ENCODE assay signal across 22 cellular contexts in the genomic region with DNA sequence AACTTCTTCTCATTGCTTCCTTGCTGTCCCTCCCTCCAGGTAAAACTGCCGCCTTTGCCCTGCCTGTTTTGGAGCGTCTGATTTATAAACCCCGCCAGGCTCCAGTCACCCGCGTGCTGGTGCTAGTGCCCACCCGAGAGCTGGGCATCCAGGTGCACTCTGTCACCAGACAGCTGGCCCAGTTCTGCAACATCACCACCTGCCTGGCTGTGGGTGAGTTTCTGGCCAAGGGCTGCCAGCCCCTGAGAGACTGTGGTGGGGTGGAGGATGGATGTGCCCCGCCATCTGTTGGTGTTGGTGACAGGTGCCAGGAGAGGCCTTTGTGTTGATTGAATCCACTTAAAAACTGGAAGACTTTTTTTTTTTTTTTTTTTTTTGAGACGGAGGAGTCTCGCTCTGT. TPM values are rescaled to one million over a fixed set of nuclear protein-coding genes. Genes with fewer than 3 reads are reported as not detected.
A peak's percentile ranks its signal among the peaks of the same experiment; 100 is the strongest.
DNase-seq lines count a peak whose midpoint lies in the region; TF ChIP-seq lines count a peak whose summit lies in the region.
"Had no signal": no experiment of that assay in that cellular context is flagged by ENCODE, and none has a peak within 500 bp of the region (broad histone marks: within the 10 kb centered on the region; RNA-seq: fewer than 3 reads in every experiment).

No MANE protein-coding gene starts in this region.

- H3K4me3 ChIP-seq in BLaER1 treated with 17β-estradiol and CSF1 and Interleukin-3, amounts not matched to agents 10 nM and 100 nM, result no peak overlapping the region
- no peak overlapping the region for H3K4me3 ChIP-seq in SJCRH30
- no peak overlapping the region for H3K4me3 ChIP-seq in tibial nerve
- H3K4me3 ChIP-seq: cardiac muscle cell, left lung, PC-9, SK-N-MC had no signal

- peaks cover 81 to 98% (median 92%) of the 10 kb centered on the region in 11 experiments for H3K36me3 ChIP-seq in BLaER1 treated with 17β-estradiol and CSF1 and Interleukin-3, amounts not matched to agents 10 nM and 100 nM
- H3K36me3 ChIP-seq in SJCRH30 (peaks cover 66% of the 10 kb centered on the region), tibial nerve (peaks cover 5 to 95% (median 27%) of the 10 kb centered on the region in 3 donors)

- peaks cover 0 to 46% (median 16%) of the 10 kb centered on the region in 11 experiments; a peak in 11 of 22 replicates for H4K20me1 ChIP-seq in BLaER1 treated with 17β-estradiol and CSF1 and Interleukin-3, amounts not matched to agents 10 nM and 100 nM

- no peak for TF ChIP-seq EP300 in tibial nerve (IDR thresholded peaks at IDR 0.05)

- H3K4me1 ChIP-seq in BLaER1 treated with 17β-estradiol and CSF1 and Interleukin-3, amounts not matched to agents 10 nM and 100 nM, result peaks cover 21 to 37% (median 31%) of the 10 kb centered on the region in 10 experiments
- peaks cover 40% of the 10 kb centered on the region for H3K4me1 ChIP-seq in SJCRH30
- H3K4me1 ChIP-seq in tibial nerve, result no peaks in the 10 kb centered on the region

- TF ChIP-seq POLR2A in tibial nerve (IDR thresholded peaks at IDR 0.05), result no peak

- H3K27ac ChIP-seq in BLaER1 treated with 17β-estradiol and CSF1 and Interleukin-3, amounts not matched to agents 10 nM and 100 nM, result peak overlapping the region in 7 of 11 experiments; percentile 5 to 44 (median 41); a peak in 7 of 22 replicates
- H3K27ac ChIP-seq in SJCRH30 (peak overlapping the region; percentile 94), tibial nerve (no peak overlapping the region), RWPE1 (no peak overlapping the region)
- H3K27ac ChIP-seq: cardiac muscle cell, epithelial cell of prostate, left lung, PC-9, SK-N-MC, VCaP had no signal

- no peaks in the 10 kb centered on the region for H3K27me3 ChIP-seq in BLaER1 treated with 17β-estradiol and CSF1 and Interleukin-3, amounts not matched to agents 10 nM and 100 nM
- H3K27me3 ChIP-seq in SJCRH30 (no peaks in the 10 kb centered on the region), tibial nerve (no peaks in the 10 kb centered on the region)
- H3K27me3 ChIP-seq: cardiac muscle cell, left lung had no signal

- peak overlapping the region in 1 of 11 experiments; percentile 19; a peak in 1 of 22 replicates for H3K4me2 ChIP-seq in BLaER1 treated with 17β-estradiol and CSF1 and Interleukin-3, amounts not matched to agents 10 nM and 100 nM
- H3K4me2 ChIP-seq: PC-9 had no signal

- WGBS in tibial nerve, 2 donors, result 92 to 96% methylated on average over 9 of the region's 9 CpGs

- no peaks in the 10 kb centered on the region for H3K9me3 ChIP-seq in BLaER1 treated with 17β-estradiol and CSF1 and Interleukin-3, amounts not matched to agents 10 nM and 100 nM (replicated peaks in 1 of 11)
- H3K9me3 ChIP-seq in SJCRH30 (replicated peaks) (no peaks in the 10 kb centered on the region), tibial nerve (no peaks in the 10 kb centered on the region)
- H3K9me3 ChIP-seq: left lung had no signal

- CTCF ChIA-PET in RWPE1 (lab: Yijun Ruan, JAX), result interaction anchor here (0.7 kb wide), 1 partner anchor 47 kb away, joined by 3 read pairs; no protein-coding TSS in a partner anchor

- DNase-seq in LHCN-M2 (ENCODE audit: low read depth), result peak; percentile 62
- DNase-seq in NCI-H2171 (lab: John Stamatoyannopoulos, UW), result peak; percentile 97
- DNase-seq in SJCRH30, result peak; percentile 88 to 90
- no peak for DNase-seq in tibial nerve (ENCODE audit: low spot score in 2 of 2)
- no peak for DNase-seq in RWPE1 (ENCODE audit: low spot score)
- no peak for DNase-seq in HuH-7 (ENCODE audit: low spot score)
- no peak for DNase-seq in cortex of kidney (lab: John Stamatoyannopoulos, UW)
- DNase-seq: ACHN; activated CD4-positive, alpha-beta memory T cell treated with anti-CD3 and anti-CD28 coated beads for 36 hours; activated naive CD4-positive, alpha-beta T cell; amygdala; HCEC 1CT; Kasumi-1; left lung; NCI-H1436; PC-9; stimulated activated naive B cell treated with anti-CD40 and anti-IgM and Interleukin-4, amounts not matched to agents 10 μg/mL and 1 μg/mL and 100 μg/mL, for 72 hours had no signal

- POLR2A ChIA-PET in RWPE1 (lab: Yijun Ruan, JAX; ENCODE audit: low non-redundant PET), result interaction anchor here (0.7 kb wide), 1 partner anchor 49 kb away, joined by 3 read pairs; the partner anchor contains the start of gene ZNFX1

- no peak for TF ChIP-seq CTCF in tibial nerve (IDR thresholded peaks at IDR 0.05)
- no peak for TF ChIP-seq CTCF in RWPE1 (conservative IDR thresholded peaks at IDR 0.05; ENCODE audit: low read depth)

- peak overlapping the region in 3 of 11 experiments; percentile 11 to 36 (median 20); a peak in 3 of 22 replicates for H3K9ac ChIP-seq in BLaER1 treated with 17β-estradiol and CSF1 and Interleukin-3, amounts not matched to agents 10 nM and 100 nM

RNA-seq across cellular contexts. Expression of gene DDX27, which starts 9.5 kb away (rescaled TPM):
- 40.0 and 43.9 TPM in 2 replicates for total RNA-seq in LHCN-M2 (2014; rRNA removed)
- polyA plus RNA-seq in LHCN-M2 (2012), result 30.0 TPM
- 103 and 114 TPM in 2 replicates for total RNA-seq in SJCRH30 (2014; rRNA removed; shearing (Covaris generic))
- total RNA-seq in tibial nerve, result 10 to 100 TPM; 24.5 to 33.4 (median 28.3) TPM

RNA-seq across cellular contexts. Expression of gene STAU1, which starts 40.5 kb away (rescaled TPM):
- total RNA-seq in LHCN-M2 (2014; rRNA removed) (58.3 and 64.8 TPM in 2 replicates), tibial nerve (10 to 100 TPM; 64.2 to 79.8 (median 70.9) TPM)
- polyA plus RNA-seq in LHCN-M2 (2012), result 48.2 TPM
- total RNA-seq in SJCRH30 (2014; rRNA removed; shearing (Covaris generic)), result 133 and 135 TPM in 2 replicates

RNA-seq across cellular contexts. Expression of gene ZNFX1, which starts 49.2 kb away (rescaled TPM):
- total RNA-seq in LHCN-M2 (2014; rRNA removed) (42.9 and 55.8 TPM in 2 replicates), tibial nerve (10 to 100 TPM; 35.0 to 45.2 (median 39.1) TPM)
- polyA plus RNA-seq in LHCN-M2 (2012), result 29.5 TPM
- 23.8 and 25.5 TPM in 2 replicates for total RNA-seq in SJCRH30 (2014; rRNA removed; shearing (Covaris generic))

Comparison
In these comparisons a context has a peak if more than half of its experiments do, and no peak if none do; other contexts are left out.
1. H3K27ac ChIP-seq: peak in BLaER1 treated with 17β-estradiol and CSF1 and Interleukin-3, amounts not matched to agents 10 nM and 100 nM (7 of 11) and SJCRH30 (single experiment); none in tibial nerve (0 of 4) and RWPE1 (single experiment).
2. DNase-seq: peak in LHCN-M2 (single experiment), NCI-H2171 (single experiment) and SJCRH30 (2 of 2); none in tibial nerve (0 of 2), RWPE1 (single experiment), HuH-7 (single experiment) and cortex of kidney (single experiment).